In the genomic region with DNA sequence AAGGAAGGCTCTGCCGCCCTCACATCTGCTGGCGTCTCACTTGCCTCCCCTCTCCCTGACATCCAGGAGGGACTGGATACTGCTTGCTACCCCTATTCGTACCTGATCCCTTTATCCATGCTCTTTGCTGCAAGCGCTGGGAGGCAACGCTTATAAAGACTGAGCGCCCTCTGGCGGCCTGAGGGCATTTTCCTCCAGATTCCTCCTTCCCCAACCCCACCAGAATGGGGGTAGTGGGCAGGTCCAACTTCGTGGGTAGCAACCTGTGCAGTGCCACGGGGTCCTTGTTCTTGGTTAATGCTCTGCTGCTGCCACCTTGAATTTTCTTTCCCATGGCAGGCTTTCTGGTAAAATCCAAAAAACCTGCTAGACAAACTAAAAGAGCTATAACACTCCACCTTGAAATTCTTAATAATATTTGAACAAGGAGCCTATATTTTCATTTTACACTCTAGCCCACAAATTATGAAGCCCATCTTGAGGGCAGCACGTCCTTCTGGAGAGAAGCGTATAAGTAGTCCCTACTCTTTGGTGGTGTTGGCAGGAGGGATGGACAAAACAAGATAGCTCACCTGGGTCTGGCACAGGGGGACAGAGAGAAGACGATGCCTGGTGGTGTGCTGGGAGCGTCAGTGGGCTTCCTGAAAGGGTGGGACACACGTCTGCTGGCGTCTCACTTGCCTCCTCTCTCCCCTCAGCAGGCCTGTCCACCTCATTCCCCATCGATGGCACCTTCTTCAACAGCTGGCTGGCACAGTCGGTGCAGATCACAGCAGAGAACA, we compare ENCODE assay signal across 9 cellular contexts. TPM values are rescaled to one million over a fixed set of nuclear protein-coding genes. Genes with fewer than 3 reads are reported as not detected.
DNase-seq lines count a peak whose midpoint lies in the region; ATAC-seq and TF ChIP-seq lines count a peak whose summit lies in the region.
"Had no signal": no experiment of that assay in that cellular context is flagged by ENCODE, and none has a peak within 500 bp of the region (broad histone marks: within the 10 kb centered on the region; RNA-seq: fewer than 3 reads in every experiment).

No MANE protein-coding gene starts in this region.

- WGBS in esophagus muscularis mucosa, result 56% methylated on average over 13 of the region's 17 CpGs

- peak; percentile 85 to 90 for ATAC-seq in naive thymus-derived CD8-positive, alpha-beta T cell
- ATAC-seq in stimulated activated memory B cell treated with anti-CD40 and anti-IgM and Interleukin-4, amounts not matched to agents 10 μg/mL and 1 μg/mL and 100 μg/mL, for 72 hours, result peak; percentile 70
- no peak for ATAC-seq in GM19328 (IDR thresholded peaks at IDR 0.05; ENCODE audit: unreplicated experiment)

- POLR2A ChIA-PET in naive thymus-derived CD8-positive, alpha-beta T cell (lab: Charles Lee), result interaction anchor here (0.7 to 1.5 kb wide), 6 partner anchors 10 to 206 kb away, joined by 3 to 5 read pairs (median 4); partner anchors contain the start of gene UBE2B

- H3K36me3 ChIP-seq in esophagus muscularis mucosa, result peaks cover 42 to 91% (median 74%) of the 10 kb centered on the region in 4 donors

- TF ChIP-seq POLR2A in esophagus muscularis mucosa (IDR thresholded peaks at IDR 0.05; ENCODE audit: low read depth), result no peak

- no peaks in the 10 kb centered on the region for H3K27me3 Mint-ChIP-seq in IgD-negative memory B cell
- H3K27me3 Mint-ChIP-seq in naive thymus-derived CD8-positive, alpha-beta T cell, result no peaks in the 10 kb centered on the region
- H3K27me3 Mint-ChIP-seq in stimulated activated memory B cell treated with anti-CD40 and anti-IgM and Interleukin-4, amounts not matched to agents 10 μg/mL and 1 μg/mL and 100 μg/mL, for 72 hours, result no peaks in the 10 kb centered on the region
- H3K27me3 Mint-ChIP-seq: activated naive CD4-positive, alpha-beta T cell treated with anti-CD3 and anti-CD28 coated beads, Interleukin-2, amount 50 U/mL, for 24 hours had no signal

- H3K4me1 Mint-ChIP-seq in IgD-negative memory B cell, result peaks cover 4 to 8% (median 6%) of the 10 kb centered on the region in 3 donors
- H3K4me1 Mint-ChIP-seq in naive thymus-derived CD8-positive, alpha-beta T cell, result peaks cover 9 to 28% (median 18%) of the 10 kb centered on the region in 4 donors
- H3K4me1 Mint-ChIP-seq in stimulated activated memory B cell treated with anti-CD40 and anti-IgM and Interleukin-4, amounts not matched to agents 10 μg/mL and 1 μg/mL and 100 μg/mL, for 72 hours, result peaks cover 54% of the 10 kb centered on the region

- H3K4me3 Mint-ChIP-seq in IgD-negative memory B cell, result peak overlapping the region in 1 of 4 donors; percentile 59
- H3K4me3 Mint-ChIP-seq in naive thymus-derived CD8-positive, alpha-beta T cell, result peak overlapping the region in 1 of 10 donors; percentile 38
- H3K4me3 Mint-ChIP-seq in stimulated activated memory B cell treated with anti-CD40 and anti-IgM and Interleukin-4, amounts not matched to agents 10 μg/mL and 1 μg/mL and 100 μg/mL, for 72 hours, result no peak overlapping the region
- H3K4me3 Mint-ChIP-seq: activated naive CD4-positive, alpha-beta T cell treated with anti-CD3 and anti-CD28 coated beads, Interleukin-2, amount 50 U/mL, for 24 hours had no signal

- peaks cover 5% of the 10 kb centered on the region for H3K36me3 Mint-ChIP-seq in IgD-negative memory B cell
- peaks cover 0 to 78% (median 10%) of the 10 kb centered on the region in 3 donors for H3K36me3 Mint-ChIP-seq in naive thymus-derived CD8-positive, alpha-beta T cell
- H3K36me3 Mint-ChIP-seq in stimulated activated memory B cell treated with anti-CD40 and anti-IgM and Interleukin-4, amounts not matched to agents 10 μg/mL and 1 μg/mL and 100 μg/mL, for 72 hours, result peaks cover 66% of the 10 kb centered on the region

- TF ChIP-seq EP300 in esophagus muscularis mucosa (IDR thresholded peaks at IDR 0.05), result no peak

- peak overlapping the region in 1 of 4 donors; percentile 32 for H3K27ac ChIP-seq in esophagus muscularis mucosa (replicated peaks in 1 of 4)

- peaks cover 48 to 83% (median 69%) of the 10 kb centered on the region in 4 donors for H3K4me1 ChIP-seq in esophagus muscularis mucosa

- no peak overlapping the region for H3K4me3 ChIP-seq in esophagus muscularis mucosa

- TF ChIP-seq CTCF in esophagus muscularis mucosa (IDR thresholded peaks at IDR 0.05), result peak; percentile 77 to 86 (median 79)

- no peaks in the 10 kb centered on the region for H3K27me3 ChIP-seq in esophagus muscularis mucosa

- intact Hi-C loops in esophagus muscularis mucosa (cut with DNase I), result loop anchor here (2.0 to 10.0 kb wide), 2 partner anchors 167 to 403 kb away; partner anchors contain the start of genes CDKN2AIPNL and SKP1

- peak overlapping the region in 2 of 3 donors; percentile 50 to 59 for H3K27ac Mint-ChIP-seq in IgD-negative memory B cell
- peak overlapping the region; percentile 22 to 85 (median 73) for H3K27ac Mint-ChIP-seq in naive thymus-derived CD8-positive, alpha-beta T cell
- peak overlapping the region; percentile 78 for H3K27ac Mint-ChIP-seq in stimulated activated memory B cell treated with anti-CD40 and anti-IgM and Interleukin-4, amounts not matched to agents 10 μg/mL and 1 μg/mL and 100 μg/mL, for 72 hours
- H3K27ac Mint-ChIP-seq: activated naive CD4-positive, alpha-beta T cell treated with anti-CD3 and anti-CD28 coated beads, Interleukin-2, amount 50 U/mL, for 24 hours had no signal

- no peaks in the 10 kb centered on the region for H3K9me3 ChIP-seq in esophagus muscularis mucosa

- DNase-seq in DMS 273 (lab: John Stamatoyannopoulos, UW; ENCODE audit: unreplicated experiment), result peak; percentile 94
- peak; percentile 17 for DNase-seq in OCI-M2 (lab: John Stamatoyannopoulos, UW; ENCODE audit: unreplicated experiment)
- peak; percentile 69 for DNase-seq in activated T-cell treated with anti-CD3 and anti-CD28 coated beads for 24 hours (ENCODE audit: low read depth)
- peak; percentile 95 for DNase-seq in esophagus muscularis mucosa (ENCODE audit: extremely low spot score)
- DNase-seq in naive thymus-derived CD8-positive, alpha-beta T cell, result peak; percentile 52 to 85 (median 70)

- H3K9me3 Mint-ChIP-seq in IgD-negative memory B cell, result no peaks in the 10 kb centered on the region
- H3K9me3 Mint-ChIP-seq in naive thymus-derived CD8-positive, alpha-beta T cell, result no peaks in the 10 kb centered on the region
- no peaks in the 10 kb centered on the region for H3K9me3 Mint-ChIP-seq in stimulated activated memory B cell treated with anti-CD40 and anti-IgM and Interleukin-4, amounts not matched to agents 10 μg/mL and 1 μg/mL and 100 μg/mL, for 72 hours
- H3K9me3 Mint-ChIP-seq: activated naive CD4-positive, alpha-beta T cell treated with anti-CD3 and anti-CD28 coated beads, Interleukin-2, amount 50 U/mL, for 24 hours had no signal

RNA-seq across cellular contexts. Expression of gene JADE2, which starts 52.5 kb away (rescaled TPM):
- 46.7 TPM for polyA plus RNA-seq in IgD-negative memory B cell
- 10 to 100 TPM; 55.5 to 95.5 (median 77.1) TPM for total RNA-seq in esophagus muscularis mucosa
- total RNA-seq in naive thymus-derived CD8-positive, alpha-beta T cell, result 100 to 1,000 TPM; 262 TPM
- polyA plus RNA-seq in naive thymus-derived CD8-positive, alpha-beta T cell, result 10 to 100 TPM; 24.3 to 38.9 (median 24.9) TPM

RNA-seq across cellular contexts. Expression of gene SAR1B, which starts 54.6 kb away (rescaled TPM):
- 29.0 TPM for polyA plus RNA-seq in IgD-negative memory B cell
- total RNA-seq in esophagus muscularis mucosa, result 10 to 100 TPM; 32.1 to 43.9 (median 35.9) TPM
- total RNA-seq in naive thymus-derived CD8-positive, alpha-beta T cell, result 10 to 100 TPM; 40.0 to 49.2 TPM
- 10 to 100 TPM; 29.9 to 35.5 (median 34.8) TPM for polyA plus RNA-seq in naive thymus-derived CD8-positive, alpha-beta T cell

Comparison
In these comparisons a context has a peak if more than half of its experiments do, and no peak if none do; other contexts are left out.
1. DNase-seq: peak in every context shown above with its lines; median percentile 95 in esophagus muscularis mucosa; 94 in DMS 273; 70 in naive thymus-derived CD8-positive, alpha-beta T cell; 69 in activated T-cell treated with anti-CD3 and anti-CD28 coated beads for 24 hours; 17 in OCI-M2.